Comparison of ENCODE assay signal across 10 cellular contexts in the genomic region with DNA sequence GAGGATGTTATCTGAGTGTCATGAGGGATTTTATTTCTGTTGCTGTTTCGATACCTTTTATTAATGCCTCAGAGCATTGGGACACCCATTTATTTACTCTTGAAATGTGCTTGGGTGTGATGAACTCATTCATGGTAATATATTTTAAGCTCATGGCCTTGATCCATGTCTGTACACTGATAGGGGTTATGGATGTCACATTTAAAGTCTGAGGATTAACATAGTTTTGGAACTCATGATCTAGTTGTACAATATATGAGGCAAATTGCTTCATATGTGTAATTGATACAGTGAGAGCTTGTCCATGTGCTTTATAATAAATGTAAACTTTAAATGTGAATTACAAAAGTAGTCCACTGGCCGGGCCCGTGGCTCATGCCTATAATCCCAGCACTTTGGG. TPM values are rescaled to one million over a fixed set of nuclear protein-coding genes. Genes with fewer than 3 reads are reported as not detected.
DNase-seq lines count a peak whose midpoint lies in the region; ATAC-seq, FAIRE-seq and TF ChIP-seq lines count a peak whose summit lies in the region.
"Had no signal": no experiment of that assay in that cellular context is flagged by ENCODE, and none has a peak within 500 bp of the region (broad histone marks: within the 10 kb centered on the region; RNA-seq: fewer than 3 reads in every experiment).

No MANE protein-coding gene starts in this region.

- in situ Hi-C loops in GM12878 (cut with MboI), result no loop called here
- in situ Hi-C loops in ACHN (cut with HindIII; ENCODE audit: low pct_ligation_motif_present, low pct_unique_long_range_greater_than_20kb, low sequenced_read_pairs), result no loop called here

- no peaks in the 10 kb centered on the region for H3K9me3 ChIP-seq in left ventricle myocardium inferior (replicated peaks)
- no peaks in the 10 kb centered on the region; the same call in 2 of the 3 replicates for H3K9me3 ChIP-seq in GM12878 (replicated peaks; ENCODE audit: control insufficient read depth, insufficient read depth, low read length)
- H3K9me3 ChIP-seq in mesenchymal stem cell (ENCODE audit: control insufficient read depth, low read length), result no peaks in the 10 kb centered on the region
- H3K9me3 ChIP-seq: SJSA1 had no signal

- CTCF ChIA-PET in GM12878 (lab: Yijun Ruan, JAX), result no interaction called here

- intact Hi-C loops in left ventricle myocardium inferior (cut with micrococcal nuclease), result no loop called here
- intact Hi-C loops in Right ventricle myocardium inferior (cut with DNase I), result loop anchor here (2.0 to 5.0 kb wide), 3 partner anchors 24 to 138 kb away; a partner anchor contains a TSS
- intact Hi-C loops in GM12878 (cut with micrococcal nuclease; ENCODE audit: unreplicated experiment), result loop anchor here (5.0 kb wide), 1 partner anchor 43 kb away; no protein-coding TSS in a partner anchor

- H2AFZ ChIP-seq in GM12878 (ENCODE audit: control insufficient read depth, low read depth, low read length), result no peak overlapping the region
- H2AFZ ChIP-seq in mesenchymal stem cell (ENCODE audit: low read depth, low read length), result no peak overlapping the region

- peaks cover 60% of the 10 kb centered on the region for H3K79me2 ChIP-seq in GM12878 (ENCODE audit: control insufficient read depth, insufficient read depth, low read length)

- no peak overlapping the region for H3K18ac ChIP-seq in mesenchymal stem cell (ENCODE audit: low read depth in 1 of 2, low read length in 2 of 2)

- ATAC-seq in Right ventricle myocardium inferior, result no peak
- ATAC-seq in GM12878, result no peak
- ATAC-seq in HG02759 (IDR thresholded peaks at IDR 0.05; ENCODE audit: unreplicated experiment), result no peak

- peaks cover 2% of the 10 kb centered on the region for H3K79me1 ChIP-seq in mesenchymal stem cell (replicated peaks; ENCODE audit: low read length, poor library complexity, severe bottlenecking)

- H3K4ac ChIP-seq in mesenchymal stem cell (ENCODE audit: low read depth in 1 of 2, low read length in 2 of 2), result no peak overlapping the region

- no peak overlapping the region for H3K23ac ChIP-seq in mesenchymal stem cell (ENCODE audit: low read length in 2 of 2)

- no peak overlapping the region for H4K8ac ChIP-seq in mesenchymal stem cell (ENCODE audit: low read length)

- no peak for FAIRE-seq in GM12878 (lab: Jason Lieb, UNC)
- FAIRE-seq: D721Med had no signal

- H2BK5ac ChIP-seq in mesenchymal stem cell (ENCODE audit: low read depth, low read length, poor library complexity, severe bottlenecking), result no peak overlapping the region

- SMC1A ChIA-PET in GM12878 (lab: Charles Lee; ENCODE audit: uncharacterized antibody, unreplicated experiment), result no interaction called here

- DNase-seq in left ventricle myocardium inferior (no peak), Right ventricle myocardium inferior (ENCODE audit: missing footprints) (no peak), GM12878 (ENCODE audit: low read depth, low spot score) (no peak), mesenchymal stem cell (no peak), SIG-M5 treated with dmso at 0.1 percent for 504 hours (lab: John Stamatoyannopoulos, UW; ENCODE audit: unreplicated experiment) (no peak), ACHN (no peak), NCI-H524 (lab: John Stamatoyannopoulos, UW) (no peak)

- H3K4me1 ChIP-seq in left ventricle myocardium inferior, result peaks cover 59% of the 10 kb centered on the region
- no peaks in the 10 kb centered on the region; the same call in 1 of the 2 replicates for H3K4me1 ChIP-seq in GM12878 (ENCODE audit: control insufficient read depth, insufficient read depth, low read length)
- peaks cover 4% of the 10 kb centered on the region for H3K4me1 ChIP-seq in mesenchymal stem cell (ENCODE audit: control insufficient read depth, insufficient read depth, low read depth, low read length)

- WGBS in GM12878 (ENCODE audit: insufficient coverage, insufficient replicate concordance, low lambda C conversion rate, missing lambda C conversion rate), result 95% methylated on average over 3 of the region's 3 CpGs
- WGBS in mesenchymal stem cell, result 100% methylated on average over 3 of the region's 3 CpGs

- POLR2A ChIA-PET in GM12878 (lab: Charles Lee), result no interaction called here

- H3K4me3 ChIP-seq in left ventricle myocardium inferior, result peak overlapping the region; percentile 92
- H3K4me3 ChIP-seq in GM12878, result peak overlapping the region; percentile 100; the same call in 1 of the 2 replicates
- peak overlapping the region in 1 of 2 experiments; percentile 92 for H3K4me3 ChIP-seq in mesenchymal stem cell (ENCODE audit: insufficient read depth in 1 of 2, low read depth in 1 of 2, low read length in 2 of 2)

- H3K4me2 ChIP-seq in GM12878 (ENCODE audit: control insufficient read depth, insufficient read depth), result peak overlapping the region; percentile 91
- H3K4me2 ChIP-seq in mesenchymal stem cell (ENCODE audit: low read length, poor library complexity, severe bottlenecking), result no peak overlapping the region

- no peak for TF ChIP-seq CTCF in left ventricle myocardium inferior (IDR thresholded peaks at IDR 0.05; ENCODE audit: borderline replicate concordance)
- TF ChIP-seq CTCF in GM12878 (IDR thresholded peaks at IDR 0.05 in 2 of 3, conservative IDR thresholded peaks at IDR 0.05 in 1 of 3; ENCODE audit: control insufficient read depth in 2 of 3, extremely low read depth in 1 of 3, insufficient read depth in 1 of 3, low read depth in 3 of 3, low read length in 3 of 3), result no peak

- TF ChIP-seq EP300 in GM12878 (IDR thresholded peaks at IDR 0.05; ENCODE audit: borderline replicate concordance in 1 of 2, control insufficient read depth in 1 of 2, low read depth in 2 of 2, low read length in 2 of 2), result no peak

- H3K27ac ChIP-seq in left ventricle myocardium inferior (replicated peaks), result peak overlapping the region; percentile 98
- H3K27ac ChIP-seq in GM12878 (ENCODE audit: control insufficient read depth, insufficient read depth), result no peak overlapping the region
- H3K27ac ChIP-seq in mesenchymal stem cell (ENCODE audit: low read length, poor library complexity, severe bottlenecking), result no peak overlapping the region
- H3K27ac ChIP-seq: SJSA1 had no signal

- H3K14ac ChIP-seq in mesenchymal stem cell (ENCODE audit: low read length in 2 of 2), result no peak overlapping the region

- H2BK120ac ChIP-seq in mesenchymal stem cell (ENCODE audit: low read depth, low read length), result no peak overlapping the region

- no peak overlapping the region for H2AK5ac ChIP-seq in mesenchymal stem cell (ENCODE audit: low read length, severe bottlenecking)

- H3K9ac ChIP-seq in GM12878 (ENCODE audit: control insufficient read depth, insufficient read depth, low read length) (no peak overlapping the region), mesenchymal stem cell (ENCODE audit: low read length) (peak overlapping the region; percentile 100)

- no peak overlapping the region for H2BK12ac ChIP-seq in mesenchymal stem cell (ENCODE audit: low read length in 2 of 2)

- RAD21 ChIA-PET in GM12878 (lab: Charles Lee; ENCODE audit: unreplicated experiment), result no interaction called here

- no peak for TF ChIP-seq POLR2A in GM12878 (IDR thresholded peaks at IDR 0.05; ENCODE audit: low read depth, low read length)

- H4K91ac ChIP-seq in mesenchymal stem cell (ENCODE audit: low read length), result no peak overlapping the region

- BruUV-seq in GM12878 (replicated peaks; lab: Mats Ljungman, UMichigan), result no TSS peak

- no peak overlapping the region for H2BK15ac ChIP-seq in mesenchymal stem cell (ENCODE audit: low read depth, poor library complexity, severe bottlenecking)

- no peaks in the 10 kb centered on the region for H3K27me3 ChIP-seq in left ventricle myocardium inferior (ENCODE audit: low read depth)
- H3K27me3 ChIP-seq in GM12878 (replicated peaks in 1 of 2; ENCODE audit: control insufficient read depth in 2 of 2, insufficient read depth in 2 of 2, low read length in 1 of 2), result no peaks in the 10 kb centered on the region
- H3K27me3 ChIP-seq in mesenchymal stem cell (ENCODE audit: control insufficient read depth in 1 of 2, insufficient read depth in 1 of 2, low read length in 2 of 2), result no peaks in the 10 kb centered on the region
- H3K27me3 ChIP-seq: SJSA1 had no signal

- H4K20me1 ChIP-seq in GM12878 (ENCODE audit: control insufficient read depth, insufficient read depth), result 0 out of 2 replicates have a peak, but pooled peaks cover 2% of the 10 kb centered on the region

- H3K36me3 ChIP-seq in left ventricle myocardium inferior (peaks cover 6% of the 10 kb centered on the region), GM12878 (ENCODE audit: control insufficient read depth in 2 of 2, insufficient read depth in 2 of 2, low read length in 1 of 2) (peaks cover 0 to 3% of the 10 kb centered on the region in 2 experiments; a peak in 1 of 4 replicates), mesenchymal stem cell (ENCODE audit: control insufficient read depth in 1 of 2, insufficient read depth in 2 of 2, low read depth in 1 of 2, low read length in 2 of 2) (peaks cover 8 to 9% of the 10 kb centered on the region in 2 experiments)

- no peak for TF ChIP-seq RAD21 in GM12878 (IDR thresholded peaks at IDR 0.05; ENCODE audit: insufficient read depth, low read depth, low read length)

RNA-seq across cellular contexts. Expression of a gene that starts 23.0 kb away (rescaled TPM):
- total RNA-seq in left ventricle myocardium inferior (25.3 TPM), Right ventricle myocardium inferior (23.4 TPM), GM12878 (2014; rRNA removed) (8.2 and 9.4 TPM in 2 replicates), GM12878 (2014; rRNA removed; fragmentation: Illumina TruSeq; extraction: Trizol) (11.8 and 11.9 TPM in 2 replicates), GM12878 (2021) (8.2 and 8.4 TPM in 2 replicates)
- total RNA-seq in GM12878 (2013; cell fraction: nucleolus; rRNA removed), result 28.5 and 30.5 TPM in 2 replicates
- 6.2 TPM for polyA plus RNA-seq in GM12878 (2011; ENCODE audit: low read depth)
- polyA plus RNA-seq in GM12878 (2011; rRNA removed) (8.9 and 10.7 TPM in 2 replicates), GM12878 (2014; fragmentation: Illumina TruSeq; extraction: Trizol) (8.1 and 10.1 TPM in 2 replicates), GM12878 (2014; fragmentation: Nextera tagmentation; extraction: Ambion mirVana) (1 to 10 TPM; 2.2 to 2.8 TPM), GM12878 (2014; rRNA removed) (4.4 and 4.5 TPM in 2 replicates), GM12878 (2016; fragmentation: Nextera tagmentation; extraction: Ambion mirVana) (1 to 10 TPM; 1.7 to 4.4 TPM)
- 3.8 and 5.2 TPM in 2 replicates for polyA plus RNA-seq in GM12878 (2011; cell fraction: cytosol; rRNA removed)
- 4.4 and 5.0 TPM in 2 replicates for polyA plus RNA-seq in GM12878 (2011; cell fraction: nucleus; rRNA removed)
- 7.1 and 8.8 TPM in 2 replicates for polyA plus RNA-seq in GM12878 (2012)
- 15.9 and 20.8 TPM in 2 replicates for polyA minus RNA-seq in GM12878 (2011; rRNA and poly(A)+ RNA removed)
- 7.4 and 7.6 TPM in 2 replicates for polyA minus RNA-seq in GM12878 (2011; cell fraction: cytosol; rRNA and poly(A)+ RNA removed)
- 5.9 and 7.7 TPM in 2 replicates for polyA minus RNA-seq in GM12878 (2011; cell fraction: nucleus; rRNA and poly(A)+ RNA removed)
- 17.5 TPM for polyA plus RNA-seq in mesenchymal stem cell (2013, experiment 1 of 2)
- 18.6 TPM for polyA plus RNA-seq in mesenchymal stem cell (2013, experiment 2 of 2)
